In the genomic region with DNA sequence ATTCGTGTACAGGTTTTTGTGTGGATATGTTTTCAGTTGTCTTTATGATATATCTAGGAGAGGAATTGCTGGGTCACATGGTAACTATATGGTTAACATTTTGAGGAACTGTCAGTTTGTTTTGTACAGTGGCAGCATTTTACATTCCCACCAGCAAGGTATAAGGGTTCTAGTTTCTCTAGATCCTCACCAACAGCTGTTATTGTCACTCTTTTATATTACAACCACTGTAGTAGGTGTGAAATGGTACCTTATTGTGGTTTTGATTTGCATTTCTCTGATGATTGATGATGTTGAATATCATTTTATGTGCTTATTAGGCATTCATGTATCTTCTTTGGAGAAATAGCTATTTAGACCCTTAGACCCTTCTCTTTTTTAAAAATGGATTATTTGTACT, we compare ENCODE assay signal across 24 cellular contexts.
"Had no signal": no experiment of that assay in that cellular context is flagged by ENCODE, and none has a peak within 500 bp of the region (broad histone marks: within the 10 kb centered on the region; RNA-seq: fewer than 3 reads in every experiment).

No MANE protein-coding gene starts in this region.

- H3K36me3 ChIP-seq: neural progenitor cell, ovary, right lobe of liver, sigmoid colon, stomach, thoracic aorta, thyroid gland, upper lobe of left lung, vagina had no signal

- H3K4me1 ChIP-seq: neural progenitor cell, parathyroid adenoma, psoas muscle, right lobe of liver, sigmoid colon, stomach, thyroid gland, tibial nerve, upper lobe of left lung, vagina had no signal

- H3K27me3 ChIP-seq: neural progenitor cell, ovary, right lobe of liver, sigmoid colon, stomach, thyroid gland, tibial nerve, upper lobe of left lung, vagina had no signal

- H3K4me3 ChIP-seq: neural progenitor cell, ovary, psoas muscle, right lobe of liver, sigmoid colon, stomach, thoracic aorta, thyroid gland, tibial nerve, upper lobe of left lung, vagina had no signal

- DNase-seq: occipital lobe; ovary; posterior cingulate gyrus; psoas muscle; right cardiac atrium; right lobe of liver; sigmoid colon; small intestine; stimulated activated CD4-positive, alpha-beta T cell treated with anti-CD3 and anti-CD28 coated beads, Interleukin-15, amount 100 ng/mL, for 24 hours; stimulated activated CD4-positive, alpha-beta T cell treated with anti-CD3 and anti-CD28 coated beads, Interleukin-2, amount 100 ng/mL, for 24 hours; stimulated activated CD4-positive, alpha-beta T cell treated with anti-CD3 and anti-CD28 coated beads, Interleukin-2, amount 100 ng/mL, for 48 hours; stimulated activated CD4-positive, alpha-beta T cell treated with anti-CD3 and anti-CD28 coated beads, Interleukin-4, amount 100 ng/mL, for 24 hours; stimulated activated naive B cell treated with anti-CD40 and anti-IgM and Interleukin-4, amounts not matched to agents 10 μg/mL and 1 μg/mL and 100 μg/mL, for 72 hours; stimulated activated naive CD4-positive, alpha-beta T cell treated with Interleukin-2 at 50 U/mL for 16 hours; stomach; thyroid gland; trophoblast cell; upper lobe of left lung had no signal

- ATAC-seq: psoas muscle; right cardiac atrium; right lobe of liver; stimulated activated effector memory CD8-positive, alpha-beta T cell treated with anti-CD3 and anti-CD28 coated beads, Interleukin-12 subunit alpha, Interleukin-12 subunit beta, amount 100 ng/mL, for 72 hours; stimulated activated naive B cell treated with anti-CD40 and anti-IgM and Interleukin-4, amounts not matched to agents 10 μg/mL and 1 μg/mL and 100 μg/mL, for 72 hours had no signal

- H3K27ac ChIP-seq: neural progenitor cell, ovary, parathyroid adenoma, psoas muscle, right lobe of liver, sigmoid colon, stomach, thoracic aorta, thyroid gland, tibial nerve, upper lobe of left lung, vagina had no signal

- H3K9me3 ChIP-seq: ovary, psoas muscle, right lobe of liver, sigmoid colon, stomach, thoracic aorta, thyroid gland, upper lobe of left lung, vagina had no signal
